ENCODE assay signal across 35 cellular contexts in the genomic region with DNA sequence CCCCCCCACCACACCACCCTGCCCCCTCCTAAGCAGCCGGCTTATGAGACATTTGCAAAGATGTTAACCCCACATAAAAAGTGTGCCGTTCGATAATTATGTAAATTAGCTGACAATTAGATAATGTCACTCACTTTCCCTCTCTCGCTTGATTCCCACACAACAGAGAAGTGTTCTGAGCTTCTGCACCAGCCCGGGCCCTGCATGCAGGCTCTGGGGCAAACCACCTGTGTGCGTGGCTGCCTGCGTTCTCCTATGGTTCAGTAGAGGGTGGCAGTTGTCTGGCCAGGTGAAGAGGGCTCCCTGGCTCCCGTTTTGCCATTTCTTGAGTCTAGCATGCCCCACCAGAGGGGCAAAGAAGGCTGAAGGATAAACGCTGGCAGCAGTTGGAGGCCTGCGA.
DNase-seq lines count a peak whose midpoint lies in the region; ATAC-seq and TF ChIP-seq lines count a peak whose summit lies in the region.
"Had no signal": no experiment of that assay in that cellular context is flagged by ENCODE, and none has a peak within 500 bp of the region (broad histone marks: within the 10 kb centered on the region; RNA-seq: fewer than 3 reads in every experiment).

No MANE protein-coding gene starts in this region.

- H3K4me1 ChIP-seq in endodermal cell (ENCODE audit: control insufficient read depth, insufficient read depth, low read length) (peaks cover 6% of the 10 kb centered on the region), neuronal stem cell (ENCODE audit: control insufficient read depth in 2 of 2, insufficient read depth in 1 of 2, low read depth in 1 of 2, low read length in 2 of 2) (no peaks in the 10 kb centered on the region), ascending aorta (no peaks in the 10 kb centered on the region)
- H3K4me1 ChIP-seq: A549, BE2C, BLaER1, Caco-2 had no signal

- no peak overlapping the region for H3K27ac Mint-ChIP-seq in endodermal cell
- H3K27ac Mint-ChIP-seq: B cell; CD4-positive, alpha-beta T cell; CD4-positive, CD25-positive, alpha-beta regulatory T cell; CD8-positive, alpha-beta memory T cell; CD8-positive, alpha-beta T cell had no signal

- H2AFZ ChIP-seq in neuronal stem cell (ENCODE audit: low read length) = no peak overlapping the region

- TF ChIP-seq CTCF in endodermal cell (conservative IDR thresholded peaks at IDR 0.05) = no peak
- no peak for TF ChIP-seq CTCF in ascending aorta (IDR thresholded peaks at IDR 0.05)

- 89 to 92% methylated on average over 3 to 10 of the region's 10 CpGs for WGBS in endodermal cell (ENCODE audit: insufficient coverage in 1 of 2, insufficient read length in 1 of 2), 2 experiments
- WGBS in neuronal stem cell (ENCODE audit: extremely low coverage in 2 of 2, insufficient read length in 2 of 2, insufficient replicate concordance in 1 of 2), 2 donors = no CpG with 5 or more reads among the region's 10 CpGs

- H3K9me3 Mint-ChIP-seq in endodermal cell = no peaks in the 10 kb centered on the region
- H3K9me3 Mint-ChIP-seq: CD4-positive, alpha-beta T cell; CD8-positive, alpha-beta T cell had no signal

- no peak overlapping the region for H2BK15ac ChIP-seq in neuronal stem cell (ENCODE audit: low read length)

- no peak overlapping the region for H4K8ac ChIP-seq in neuronal stem cell (ENCODE audit: low read depth, low read length)

- H3K4ac ChIP-seq in neuronal stem cell (ENCODE audit: low read length) = no peak overlapping the region

- H3K4me3 ChIP-seq in endodermal cell (ENCODE audit: low read length) (no peak overlapping the region), neuronal stem cell (ENCODE audit: low read length in 2 of 2) (no peak overlapping the region), ascending aorta (no peak overlapping the region)
- H3K4me3 ChIP-seq: A549; BLaER1; BLaER1 treated with 17β-estradiol and CSF1 and Interleukin-3, amounts not matched to agents 10 nM and 100 nM had no signal

- ATAC-seq in HG03521 (IDR thresholded peaks at IDR 0.05; ENCODE audit: unreplicated experiment) = no peak
- ATAC-seq: A549; CD8-positive, alpha-beta T cell had no signal

- H3K36me3 ChIP-seq in endodermal cell (ENCODE audit: control insufficient read depth, insufficient read depth, low read length) (no peaks in the 10 kb centered on the region), neuronal stem cell (replicated peaks in 1 of 2; ENCODE audit: control insufficient read depth in 2 of 2, insufficient read depth in 2 of 2, low read length in 2 of 2) (no peaks in the 10 kb centered on the region), ascending aorta (no peaks in the 10 kb centered on the region)
- H3K36me3 ChIP-seq: BE2C; BLaER1; BLaER1 treated with 17β-estradiol and CSF1 and Interleukin-3, amounts not matched to agents 10 nM and 100 nM had no signal

- no peaks in the 10 kb centered on the region for H3K27me3 Mint-ChIP-seq in endodermal cell (ENCODE audit: insufficient read depth)
- H3K27me3 Mint-ChIP-seq: B cell; CD4-positive, CD25-positive, alpha-beta regulatory T cell; CD8-positive, alpha-beta memory T cell had no signal

- H3K9ac ChIP-seq in endodermal cell (ENCODE audit: extremely low read depth, low read length, poor library complexity, severe bottlenecking) (no peak overlapping the region), neuronal stem cell (ENCODE audit: low read depth, low read length, poor library complexity) (no peak overlapping the region)
- H3K9ac ChIP-seq: BLaER1; BLaER1 treated with 17β-estradiol and CSF1 and Interleukin-3, amounts not matched to agents 10 nM and 100 nM had no signal

- H3K9me3 ChIP-seq in endodermal cell (ENCODE audit: control insufficient read depth, low read length) = no peaks in the 10 kb centered on the region
- H3K9me3 ChIP-seq in neuronal stem cell (replicated peaks in 1 of 2; ENCODE audit: control insufficient read depth in 2 of 2, insufficient read depth in 1 of 2, low read depth in 1 of 2, low read length in 2 of 2) = no peaks in the 10 kb centered on the region
- no peaks in the 10 kb centered on the region for H3K9me3 ChIP-seq in ascending aorta
- H3K9me3 ChIP-seq: A549; BE2C; BLaER1; BLaER1 treated with 17β-estradiol and CSF1 and Interleukin-3, amounts not matched to agents 10 nM and 100 nM; Caco-2 had no signal

- peak overlapping the region; percentile 35 for H3K18ac ChIP-seq in neuronal stem cell (ENCODE audit: low read length)

- peak; percentile 68 for DNase-seq in NCI-H69 (lab: John Stamatoyannopoulos, UW)
- DNase-seq in endodermal cell = peak; percentile 14
- no peak for DNase-seq in neuronal stem cell (ENCODE audit: low spot score)
- DNase-seq in putamen (ENCODE audit: low spot score) = peak; percentile 25
- no peak for DNase-seq in activated CD4-positive, alpha-beta T cell treated with anti-CD3 and anti-CD28 coated beads, Interleukin-2, amount 50 U/mL, for 4 hours
- no peak for DNase-seq in iPS-NIHi7 (ENCODE audit: extremely low spot score)
- no peak for DNase-seq in ascending aorta (ENCODE audit: low spot score in 2 of 2)
- DNase-seq: 8988T; ACHN; AML-193; BE2C; C1 segment of cervical spinal cord; Caco-2; Calu3; CD4-positive, alpha-beta memory T cell; CD4-positive, alpha-beta T cell; CD4-positive, CD25-positive, alpha-beta regulatory T cell; CD8-positive, alpha-beta memory T cell; CD8-positive, alpha-beta T cell; COR-L47; DMS 273 treated with DMSO at 0.1 percent for 48 hours; DMS153; DMS53; DMS79; DMS79 treated with DMSO at 0.1 percent for 48 hours; DND-41; EL had no signal

- H3K79me1 ChIP-seq in neuronal stem cell (ENCODE audit: low read depth, low read length) = no peaks in the 10 kb centered on the region

- H3K4me3 Mint-ChIP-seq in endodermal cell = no peak overlapping the region
- H3K4me3 Mint-ChIP-seq: B cell; CD14-positive monocyte; CD4-positive, alpha-beta memory T cell; CD4-positive, alpha-beta T cell; CD4-positive, CD25-positive, alpha-beta regulatory T cell; CD8-positive, alpha-beta memory T cell; CD8-positive, alpha-beta T cell had no signal

- H3K27me3 ChIP-seq in endodermal cell (ENCODE audit: control insufficient read depth, insufficient read depth, low read length, poor library complexity, severe bottlenecking) (no peaks in the 10 kb centered on the region), neuronal stem cell (ENCODE audit: control insufficient read depth in 3 of 3, insufficient read depth in 3 of 3, low read depth in 1 of 3, low read length in 3 of 3) (peaks cover 0 to 1% (median 0%) of the 10 kb centered on the region in 3 experiments), ascending aorta (no peaks in the 10 kb centered on the region)
- H3K27me3 ChIP-seq: BLaER1; BLaER1 treated with 17β-estradiol and CSF1 and Interleukin-3, amounts not matched to agents 10 nM and 100 nM had no signal

- no peak overlapping the region for H3K14ac ChIP-seq in neuronal stem cell (ENCODE audit: low read length)

- H3K4me2 ChIP-seq in neuronal stem cell (ENCODE audit: insufficient read depth, low read length, poor library complexity, severe bottlenecking) = no peak overlapping the region
- H3K4me2 ChIP-seq: A549; BLaER1; BLaER1 treated with 17β-estradiol and CSF1 and Interleukin-3, amounts not matched to agents 10 nM and 100 nM had no signal

- H3K4me1 Mint-ChIP-seq in endodermal cell = peaks cover 14% of the 10 kb centered on the region
- H3K4me1 Mint-ChIP-seq: B cell; CD4-positive, alpha-beta memory T cell; CD4-positive, CD25-positive, alpha-beta regulatory T cell; CD8-positive, alpha-beta memory T cell had no signal

- intact Hi-C loops in ascending aorta (cut with DNase I) = no loop called here

- H2BK120ac ChIP-seq in neuronal stem cell (ENCODE audit: low read depth, low read length) = no peak overlapping the region

- no peak overlapping the region for H2BK5ac ChIP-seq in neuronal stem cell (ENCODE audit: low read length)

- no peaks in the 10 kb centered on the region for H3K36me3 Mint-ChIP-seq in endodermal cell (ENCODE audit: low read depth)
- H3K36me3 Mint-ChIP-seq: CD14-positive monocyte; CD4-positive, alpha-beta memory T cell; CD4-positive, CD25-positive, alpha-beta regulatory T cell; CD8-positive, alpha-beta memory T cell; CD8-positive, alpha-beta T cell had no signal

- no peak overlapping the region for H2BK12ac ChIP-seq in neuronal stem cell (ENCODE audit: low read length)

- H3K23ac ChIP-seq in neuronal stem cell (ENCODE audit: low read depth, low read length, poor library complexity) = no peak overlapping the region

- H3K27ac ChIP-seq in endodermal cell (ENCODE audit: low read depth, low read length) = no peak overlapping the region
- no peak overlapping the region for H3K27ac ChIP-seq in neuronal stem cell (replicated peaks; ENCODE audit: low read length)
- H3K27ac ChIP-seq in ascending aorta = no peak overlapping the region
- H3K27ac ChIP-seq: 22Rv1; A549; BLaER1; BLaER1 treated with 17β-estradiol and CSF1 and Interleukin-3, amounts not matched to agents 10 nM and 100 nM; C4-2B had no signal

- no peak overlapping the region for H4K91ac ChIP-seq in neuronal stem cell (ENCODE audit: low read depth, low read length, poor library complexity)

- H2AK5ac ChIP-seq in neuronal stem cell (ENCODE audit: low read depth, low read length) = no peak overlapping the region

Comparison
In these comparisons a context has a peak if more than half of its experiments do, and no peak if none do; other contexts are left out.
1. DNase-seq: peak in NCI-H69 (single experiment), endodermal cell (single experiment) and putamen (single experiment); none in neuronal stem cell (single experiment), activated CD4-positive, alpha-beta T cell treated with anti-CD3 and anti-CD28 coated beads, Interleukin-2, amount 50 U/mL, for 4 hours (0 of 2), iPS-NIHi7 (single experiment) and ascending aorta (0 of 2).